16 cellular contexts compared by ENCODE assay signal in the genomic region with DNA sequence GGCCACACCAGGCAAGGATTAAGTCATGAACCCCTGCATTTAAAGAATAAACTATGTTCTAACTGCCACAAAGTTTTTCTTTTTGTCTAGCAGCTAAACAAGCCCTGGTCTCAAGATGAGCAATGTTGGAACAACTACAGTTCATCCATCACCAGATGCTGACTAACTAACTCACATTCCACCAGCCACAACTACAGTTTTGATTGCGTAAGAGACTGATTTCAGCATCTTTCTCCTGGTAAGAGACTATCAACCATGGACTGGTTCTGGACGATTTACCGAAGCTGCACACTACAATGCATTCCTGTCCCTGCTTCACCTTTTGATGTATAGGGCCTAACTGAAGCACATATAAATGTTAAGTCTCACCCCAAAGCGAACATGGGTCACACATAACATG. TPM values are rescaled to one million over a fixed set of nuclear protein-coding genes. Genes with fewer than 3 reads are reported as not detected.
A peak's percentile ranks its signal among the peaks of the same experiment; 100 is the strongest.
DNase-seq lines count a peak whose midpoint lies in the region; ATAC-seq, FAIRE-seq and TF ChIP-seq lines count a peak whose summit lies in the region.
"Had no signal": no experiment of that assay in that cellular context is flagged by ENCODE, and none has a peak within 500 bp of the region (broad histone marks: within the 10 kb centered on the region; RNA-seq: fewer than 3 reads in every experiment).

No MANE protein-coding gene starts in this region.

- CTCF ChIA-PET in K562 (lab: Yijun Ruan, JAX; ENCODE audit: low intra/inter-chr PET ratio), result no interaction called here

- TF ChIP-seq EP300 in K562 (IDR thresholded peaks at IDR 0.05; ENCODE audit: low read length), result no peak

- ATAC-seq in K562 (no peak), left ventricle myocardium superior (no peak), HG03139 (IDR thresholded peaks at IDR 0.05; ENCODE audit: unreplicated experiment) (no peak), HG02642 (IDR thresholded peaks at IDR 0.05; ENCODE audit: poor library complexity, unreplicated experiment) (no peak)
- ATAC-seq: natural killer cell had no signal

- no peak overlapping the region for H4K91ac ChIP-seq in mesenchymal stem cell (ENCODE audit: low read length)

- H3K4me2 ChIP-seq in K562 (ENCODE audit: insufficient read depth, low read length), result no peak overlapping the region
- no peak overlapping the region for H3K4me2 ChIP-seq in mesenchymal stem cell (ENCODE audit: low read length, poor library complexity, severe bottlenecking)

- TF ChIP-seq POLR2A in K562 (conservative IDR thresholded peaks at IDR 0.05), result no peak

- H2BK5ac ChIP-seq in mesenchymal stem cell (ENCODE audit: low read depth, low read length, poor library complexity, severe bottlenecking), result no peak overlapping the region

- H3K14ac ChIP-seq in mesenchymal stem cell (ENCODE audit: low read length in 2 of 2), result no peak overlapping the region

- no peak overlapping the region for H2AK5ac ChIP-seq in mesenchymal stem cell (ENCODE audit: low read length, severe bottlenecking)

- TF ChIP-seq RAD21 in K562 (CRISPR knock-in tag; conservative IDR thresholded peaks at IDR 0.05 in 1 of 2, IDR thresholded peaks at IDR 0.05 in 1 of 2), result no peak

- H3K9ac ChIP-seq in K562 (ENCODE audit: insufficient read depth in 1 of 2, low read depth in 2 of 2, low read length in 2 of 2) (no peak overlapping the region), mesenchymal stem cell (ENCODE audit: low read length) (no peak overlapping the region)

- no peak overlapping the region for H3K4me3 ChIP-seq in K562
- H3K4me3 ChIP-seq in mesenchymal stem cell (ENCODE audit: insufficient read depth in 1 of 2, low read depth in 1 of 2, low read length in 2 of 2), result no peak overlapping the region
- H3K4me3 ChIP-seq: transverse colon had no signal

- H3K4me1 ChIP-seq in K562 (replicated peaks in 1 of 2; ENCODE audit: control insufficient read depth in 2 of 2, insufficient read depth in 2 of 2, low read length in 2 of 2), result no peaks in the 10 kb centered on the region
- H3K4me1 ChIP-seq in mesenchymal stem cell (ENCODE audit: control insufficient read depth, insufficient read depth, low read depth, low read length), result no peaks in the 10 kb centered on the region
- H3K4me1 ChIP-seq: transverse colon had no signal

- 0% methylated on average over 4 of the region's 4 CpGs for WGBS in K562 (ENCODE audit: insufficient coverage, low coverage, missing lambda C conversion rate)
- WGBS in mesenchymal stem cell, result 58% methylated on average over 4 of the region's 4 CpGs

- intact Hi-C loops in K562 (cut with micrococcal nuclease), result no loop called here
- intact Hi-C loops in left ventricle myocardium superior (cut with micrococcal nuclease), result no loop called here

- no peaks in the 10 kb centered on the region for H3K9me1 ChIP-seq in K562 (ENCODE audit: control insufficient read depth, insufficient read depth, low read length)

- H2BK15ac ChIP-seq in mesenchymal stem cell (ENCODE audit: low read depth, poor library complexity, severe bottlenecking), result no peak overlapping the region

- H3K23ac ChIP-seq in mesenchymal stem cell (ENCODE audit: low read length in 2 of 2), result no peak overlapping the region

- no peak overlapping the region for H2BK12ac ChIP-seq in mesenchymal stem cell (ENCODE audit: low read length in 2 of 2)

- no peaks in the 10 kb centered on the region for H3K27me3 ChIP-seq in K562 (ENCODE audit: control insufficient read depth in 2 of 2, insufficient read depth in 2 of 2, low read length in 2 of 2)
- peaks cover 0 to 62% of the 10 kb centered on the region in 2 experiments for H3K27me3 ChIP-seq in mesenchymal stem cell (ENCODE audit: control insufficient read depth in 1 of 2, insufficient read depth in 1 of 2, low read length in 2 of 2)

- no peak overlapping the region for H4K8ac ChIP-seq in mesenchymal stem cell (ENCODE audit: low read length)

- H4K20me1 ChIP-seq in K562 (replicated peaks; ENCODE audit: control insufficient read depth, insufficient read depth, low read length), result no peaks in the 10 kb centered on the region

- H3K36me3 ChIP-seq in K562 (ENCODE audit: control insufficient read depth, insufficient read depth, low read length) (no peaks in the 10 kb centered on the region), mesenchymal stem cell (ENCODE audit: control insufficient read depth in 1 of 2, insufficient read depth in 2 of 2, low read depth in 1 of 2, low read length in 2 of 2) (no peaks in the 10 kb centered on the region)
- H3K36me3 ChIP-seq: transverse colon had no signal

- BruUV-seq in K562 (replicated peaks; lab: Mats Ljungman, UMichigan), result no TSS peak

- no peak overlapping the region for H3K27ac ChIP-seq in K562 (ENCODE audit: extremely low read depth, low read depth, low read length)
- no peak overlapping the region for H3K27ac ChIP-seq in mesenchymal stem cell (ENCODE audit: low read length, poor library complexity, severe bottlenecking)
- H3K27ac ChIP-seq: transverse colon had no signal

- FAIRE-seq in K562 (lab: Jason Lieb, UNC), result no peak

- H3K79me1 ChIP-seq in mesenchymal stem cell (replicated peaks; ENCODE audit: low read length, poor library complexity, severe bottlenecking), result no peaks in the 10 kb centered on the region

- POLR2A ChIA-PET in K562 (lab: Yijun Ruan, JAX), result no interaction called here

- in situ Hi-C loops in K562 (cut with MboI), result no loop called here

- peak; percentile 19 for DNase-seq in EL
- peak; percentile 89 for DNase-seq in MV-4-11 (lab: John Stamatoyannopoulos, UW)
- DNase-seq in K562 (ENCODE audit: extremely low read depth in 1 of 4, low spot score in 3 of 4), result no peak
- DNase-seq in mesenchymal stem cell, result peak; percentile 56
- DNase-seq in left ventricle myocardium superior, result no peak
- DNase-seq in 8988T, result no peak
- DNase-seq: activated naive CD4-positive, alpha-beta T cell treated with Interleukin-2 at 50 U/mL for 16 hours; KG1; natural killer cell; NCI-H187 treated with DMSO at 0.1 percent for 48 hours; NCI-H748 treated with DMSO at 0.1 percent for 48 hours; retina; stimulated activated CD4-positive, alpha-beta T cell treated with anti-CD3 and anti-CD28 coated beads, Interleukin-1b, Interleukin-23, amount 100 ng/mL, for 48 hours; transverse colon had no signal

- no peaks in the 10 kb centered on the region for H3K79me2 ChIP-seq in K562 (ENCODE audit: control insufficient read depth, insufficient read depth, low read length)

- H3K18ac ChIP-seq in mesenchymal stem cell (ENCODE audit: low read depth in 1 of 2, low read length in 2 of 2), result no peak overlapping the region

- H3K9me3 ChIP-seq in K562 (replicated peaks; ENCODE audit: control insufficient read depth, insufficient read depth, low read depth, low read length) (no peaks in the 10 kb centered on the region), mesenchymal stem cell (ENCODE audit: control insufficient read depth, low read length) (no peaks in the 10 kb centered on the region)
- H3K9me3 ChIP-seq: transverse colon had no signal

- TF ChIP-seq CTCF in K562 (IDR thresholded peaks at IDR 0.05 in 2 of 3, conservative IDR thresholded peaks at IDR 0.05 in 1 of 3; ENCODE audit: insufficient read depth in 2 of 3, low read depth in 1 of 3, low read length in 3 of 3), result no peak

- H3K4ac ChIP-seq in mesenchymal stem cell (ENCODE audit: low read depth in 1 of 2, low read length in 2 of 2), result no peak overlapping the region

- H2AFZ ChIP-seq in K562 (ENCODE audit: low read depth, low read length) (no peak overlapping the region), mesenchymal stem cell (ENCODE audit: low read depth, low read length) (no peak overlapping the region)

- no peak overlapping the region for H2BK120ac ChIP-seq in mesenchymal stem cell (ENCODE audit: low read depth, low read length)

TF ChIP-seq in K562, 482 proteins besides CTCF, POLR2A, EP300 and RAD21:
- TF ChIP-seq CEBPG (CRISPR knock-in tag; IDR thresholded peaks at IDR 0.05) (no peak), CEBPG (tag; conservative IDR thresholded peaks at IDR 0.05 in 1 of 2, IDR thresholded peaks at IDR 0.05 in 1 of 2) (peak; percentile 59 to 82), GABPB1 (CRISPR knock-in tag; IDR thresholded peaks at IDR 0.05) (no peak), HMBOX1 (IDR thresholded peaks at IDR 0.05) (peak; percentile 39; the same call in 1 of the 2 replicates), CEBPB (tag; IDR thresholded peaks at IDR 0.05) (peak; percentile 89)

RNA-seq across cellular contexts. Expression of gene F13A1, which starts 43.0 kb away (rescaled TPM):
- not detected in 2 replicates for total RNA-seq in K562 (2011; cell fraction: chromatin; rRNA removed; ENCODE audit: low replicate concordance)
- total RNA-seq in K562 (2011; cell fraction: nucleolus; rRNA removed), result not detected in 2 replicates
- total RNA-seq in K562 (2011; cell fraction: nucleoplasm; rRNA removed), result not detected in 2 replicates
- total RNA-seq in K562 (2014; rRNA removed), result not detected in 2 replicates
- total RNA-seq in K562 (2014; rRNA removed; fragmentation: Illumina TruSeq; extraction: Trizol), result not detected in 2 replicates
- not detected in 2 replicates for total RNA-seq in K562 (2015; rRNA removed; fragmentation: Illumina TruSeq; extraction: Trizol)
- 0.13 and 0.33 TPM in 2 replicates for total RNA-seq in K562 (2021)
- polyA plus RNA-seq in K562 (2011; rRNA removed), result not detected in 2 replicates
- not detected in 2 replicates for polyA plus RNA-seq in K562 (2011; cell fraction: cytosol; rRNA removed)
- polyA plus RNA-seq in K562 (2011; cell fraction: nucleus; rRNA removed), result not detected in 2 replicates
- not detected in 2 replicates for polyA plus RNA-seq in K562 (2012)
- polyA plus RNA-seq in K562 (2014; fragmentation: Illumina TruSeq; extraction: Trizol), result not detected in 2 replicates
- polyA plus RNA-seq in K562 (2014; fragmentation: Nextera tagmentation; extraction: Ambion mirVana), result not detected
- polyA plus RNA-seq in K562 (2014; rRNA removed), result not detected in 2 replicates
- not detected in 2 replicates for polyA minus RNA-seq in K562 (2011; rRNA and poly(A)+ RNA removed)
- not detected in 2 replicates for polyA minus RNA-seq in K562 (2011; cell fraction: cytosol; rRNA and poly(A)+ RNA removed)
- not detected in 2 replicates for polyA minus RNA-seq in K562 (2011; cell fraction: nucleus; rRNA and poly(A)+ RNA removed)
- polyA plus RNA-seq in mesenchymal stem cell (2013, experiment 1 of 2), result 0.08 TPM
- polyA plus RNA-seq in mesenchymal stem cell (2013, experiment 2 of 2), result 0.08 TPM
- 100 TPM for total RNA-seq in left ventricle myocardium superior

Comparison
In these comparisons a context has a peak if more than half of its experiments do, and no peak if none do; other contexts are left out.
1. DNase-seq: peak in EL (single experiment), MV-4-11 (single experiment) and mesenchymal stem cell (single experiment); none in K562 (0 of 4), left ventricle myocardium superior (single experiment) and 8988T (single experiment).
2. RNA of gene F13A1, which starts 43.0 kb away (total RNA-seq): 100 TPM in left ventricle myocardium superior (single experiment); 0.13 to 0.33 TPM in K562; every median in the first group is over 10 times any median in the second.